ENCODE assay signal across 1 cellular context in the genomic region with DNA sequence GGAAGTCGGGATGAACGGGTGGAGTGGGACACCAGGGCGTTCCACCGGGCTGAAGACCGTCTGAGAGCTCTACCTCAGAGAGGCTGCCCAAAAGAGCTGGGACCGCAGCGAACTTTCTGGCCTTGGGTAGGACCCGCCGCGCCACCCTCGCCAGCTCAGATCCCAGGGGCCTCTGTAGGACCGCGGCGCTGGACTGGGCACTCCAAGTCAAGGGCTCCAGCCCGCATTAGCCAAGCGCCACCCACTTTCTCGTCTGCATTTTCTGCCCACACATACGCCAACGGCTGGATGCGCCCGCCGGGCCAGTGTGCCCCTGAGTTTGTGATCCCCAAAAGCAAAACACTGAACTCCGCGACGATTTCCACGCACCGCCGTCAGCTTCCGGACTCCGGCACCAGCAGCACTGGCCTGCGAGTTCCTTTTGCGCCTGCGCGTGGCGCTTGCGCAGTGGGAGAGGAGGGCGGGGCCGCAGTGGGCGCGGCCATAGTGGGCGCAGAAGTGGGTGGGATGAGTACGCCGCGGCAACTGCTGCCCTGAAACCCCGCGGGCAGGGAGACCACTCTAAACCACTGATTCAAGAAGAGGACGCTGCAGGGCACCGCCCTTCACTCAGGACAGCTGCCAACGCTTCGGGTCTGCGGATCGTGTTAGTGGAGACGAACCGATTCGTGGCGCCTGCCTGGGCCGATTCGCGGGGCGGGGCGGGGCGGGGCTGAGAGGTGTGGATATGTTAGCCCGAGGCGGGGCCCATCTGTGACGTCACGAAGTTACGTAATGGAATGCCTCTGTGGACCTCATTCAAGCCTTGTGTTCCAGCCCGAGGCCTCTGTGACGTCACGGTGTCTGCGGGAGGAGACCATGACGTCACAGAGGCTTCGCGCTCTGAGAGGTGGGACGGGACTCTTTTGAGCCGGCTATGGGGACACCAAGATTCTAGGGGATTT.
A peak's percentile ranks its signal among the peaks of the same experiment; 100 is the strongest.
TF ChIP-seq lines count a peak whose summit lies in the region.

No MANE protein-coding gene starts in this region.

TF ChIP-seq in HepG2, 621 proteins besides CTCF, POLR2A, EP300 and RAD21 (continued from another document and continues in another):
- TF ChIP-seq SIX1 (CRISPR knock-in tag; IDR thresholded peaks at IDR 0.05; ENCODE audit: borderline replicate concordance) (no peak), MLLT10 (CRISPR knock-in tag; IDR thresholded peaks at IDR 0.05) (no peak), ASH2L (IDR thresholded peaks at IDR 0.05; ENCODE audit: insufficient read length, low read depth, low read length) (peak; percentile 89), HMGA1 (CRISPR knock-in tag; conservative IDR thresholded peaks at IDR 0.05) (no peak), IRX3 (CRISPR knock-in tag; IDR thresholded peaks at IDR 0.05; ENCODE audit: borderline replicate concordance, low read depth) (no peak), ZNF33A (CRISPR knock-in tag; IDR thresholded peaks at IDR 0.05; ENCODE audit: borderline replicate concordance) (no peak), SETDB1 (CRISPR knock-in tag; IDR thresholded peaks at IDR 0.05; ENCODE audit: borderline replicate concordance) (no peak), MED8 (CRISPR knock-in tag; IDR thresholded peaks at IDR 0.05; ENCODE audit: insufficient replicate concordance) (peak; percentile 90), TGIF2 (CRISPR knock-in tag; IDR thresholded peaks at IDR 0.05) (0 out of 2 replicates have a peak, but pooled peaks have one; percentile 38), STAT5B (CRISPR knock-in tag; IDR thresholded peaks at IDR 0.05) (no peak), ZFP62 (CRISPR knock-in tag; IDR thresholded peaks at IDR 0.05) (no peak), ZNF260 (CRISPR knock-in tag; IDR thresholded peaks at IDR 0.05; ENCODE audit: borderline replicate concordance, low read depth) (no peak), PRMT3 (CRISPR knock-in tag; IDR thresholded peaks at IDR 0.05; ENCODE audit: borderline replicate concordance, low read depth) (no peak), SNAPC2 (CRISPR knock-in tag; IDR thresholded peaks at IDR 0.05) (0 out of 2 replicates have a peak, but pooled peaks have one; percentile 54), NCOA1 (CRISPR knock-in tag; IDR thresholded peaks at IDR 0.05) (no peak), ZBTB38 (CRISPR knock-in tag; IDR thresholded peaks at IDR 0.05) (peak; percentile 58), YEATS2 (CRISPR knock-in tag; IDR thresholded peaks at IDR 0.05; ENCODE audit: borderline replicate concordance) (peak; percentile 90; the same call in 1 of the 2 replicates), ZSCAN25 (CRISPR knock-in tag; IDR thresholded peaks at IDR 0.05) (no peak), SAFB2 (CRISPR knock-in tag; IDR thresholded peaks at IDR 0.05; ENCODE audit: borderline replicate concordance, low read depth) (peak; percentile 55; the same call in 1 of the 2 replicates), ZNF615 (CRISPR knock-in tag; IDR thresholded peaks at IDR 0.05; ENCODE audit: borderline replicate concordance) (0 out of 2 replicates have a peak, but pooled peaks have one; percentile 73), SMARCC2 (IDR thresholded peaks at IDR 0.05) (peak; percentile 100), ZIK1 (CRISPR knock-in tag; IDR thresholded peaks at IDR 0.05; ENCODE audit: borderline replicate concordance, low read depth) (no peak), PCBP2 (optimal IDR thresholded peaks at IDR 0.05; ENCODE audit: low read depth, low read length, poor library complexity, severe bottlenecking) (no peak), MEF2D (CRISPR knock-in tag; IDR thresholded peaks at IDR 0.05) (peak; percentile 80), ZNF326 (CRISPR knock-in tag; IDR thresholded peaks at IDR 0.05; ENCODE audit: borderline replicate concordance) (no peak), YEATS4 (CRISPR knock-in tag; IDR thresholded peaks at IDR 0.05; ENCODE audit: borderline replicate concordance) (peak; percentile 95), ARNTL (CRISPR knock-in tag; IDR thresholded peaks at IDR 0.05) (no peak), CC2D1A (CRISPR knock-in tag; IDR thresholded peaks at IDR 0.05) (0 out of 2 replicates have a peak, but pooled peaks have one; percentile 58), ZNF781 (CRISPR knock-in tag; IDR thresholded peaks at IDR 0.05; ENCODE audit: borderline replicate concordance, not compliant biosample characterization) (peak; percentile 93), TEAD2 (CRISPR knock-in tag; IDR thresholded peaks at IDR 0.05) (0 out of 2 replicates have a peak, but pooled peaks have one; percentile 17), ATRX (CRISPR knock-in tag; IDR thresholded peaks at IDR 0.05; ENCODE audit: borderline replicate concordance) (no peak), SP4 (CRISPR knock-in tag; IDR thresholded peaks at IDR 0.05) (peak; percentile 97), ZMYM4 (CRISPR knock-in tag; IDR thresholded peaks at IDR 0.05) (peak; percentile 92), ZFP90 (CRISPR knock-in tag; IDR thresholded peaks at IDR 0.05; ENCODE audit: borderline replicate concordance) (peak; percentile 45; the same call in 1 of the 2 replicates), SMARCE1 (IDR thresholded peaks at IDR 0.05; ENCODE audit: borderline replicate concordance) (no peak)
- TF ChIP-seq, protein P1, sequence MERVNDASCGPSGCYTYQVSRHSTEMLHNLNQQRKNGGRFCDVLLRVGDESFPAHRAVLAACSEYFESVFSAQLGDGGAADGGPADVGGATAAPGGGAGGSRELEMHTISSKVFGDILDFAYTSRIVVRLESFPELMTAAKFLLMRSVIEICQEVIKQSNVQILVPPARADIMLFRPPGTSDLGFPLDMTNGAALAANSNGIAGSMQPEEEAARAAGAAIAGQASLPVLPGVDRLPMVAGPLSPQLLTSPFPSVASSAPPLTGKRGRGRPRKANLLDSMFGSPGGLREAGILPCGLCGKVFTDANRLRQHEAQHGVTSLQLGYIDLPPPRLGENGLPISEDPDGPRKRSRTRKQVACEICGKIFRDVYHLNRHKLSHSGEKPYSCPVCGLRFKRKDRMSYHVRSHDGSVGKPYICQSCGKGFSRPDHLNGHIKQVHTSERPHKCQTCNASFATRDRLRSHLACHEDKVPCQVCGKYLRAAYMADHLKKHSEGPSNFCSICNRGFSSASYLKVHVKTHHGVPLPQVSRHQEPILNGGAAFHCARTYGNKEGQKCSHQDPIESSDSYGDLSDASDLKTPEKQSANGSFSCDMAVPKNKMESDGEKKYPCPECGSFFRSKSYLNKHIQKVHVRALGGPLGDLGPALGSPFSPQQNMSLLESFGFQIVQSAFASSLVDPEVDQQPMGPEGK (CRISPR knock-in tag; IDR thresholded peaks at IDR 0.05), result peak; percentile 54
- TF ChIP-seq, protein P2, sequence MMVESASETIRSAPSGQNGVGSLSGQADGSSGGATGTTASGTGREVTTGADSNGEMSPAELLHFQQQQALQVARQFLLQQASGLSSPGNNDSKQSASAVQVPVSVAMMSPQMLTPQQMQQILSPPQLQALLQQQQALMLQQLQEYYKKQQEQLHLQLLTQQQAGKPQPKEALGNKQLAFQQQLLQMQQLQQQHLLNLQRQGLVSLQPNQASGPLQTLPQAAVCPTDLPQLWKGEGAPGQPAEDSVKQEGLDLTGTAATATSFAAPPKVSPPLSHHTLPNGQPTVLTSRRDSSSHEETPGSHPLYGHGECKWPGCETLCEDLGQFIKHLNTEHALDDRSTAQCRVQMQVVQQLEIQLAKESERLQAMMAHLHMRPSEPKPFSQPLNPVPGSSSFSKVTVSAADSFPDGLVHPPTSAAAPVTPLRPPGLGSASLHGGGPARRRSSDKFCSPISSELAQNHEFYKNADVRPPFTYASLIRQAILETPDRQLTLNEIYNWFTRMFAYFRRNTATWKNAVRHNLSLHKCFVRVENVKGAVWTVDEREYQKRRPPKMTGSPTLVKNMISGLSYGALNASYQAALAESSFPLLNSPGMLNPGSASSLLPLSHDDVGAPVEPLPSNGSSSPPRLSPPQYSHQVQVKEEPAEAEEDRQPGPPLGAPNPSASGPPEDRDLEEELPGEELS (CRISPR knock-in tag; IDR thresholded peaks at IDR 0.05), result peak; percentile 54
- TF ChIP-seq, protein P3, sequence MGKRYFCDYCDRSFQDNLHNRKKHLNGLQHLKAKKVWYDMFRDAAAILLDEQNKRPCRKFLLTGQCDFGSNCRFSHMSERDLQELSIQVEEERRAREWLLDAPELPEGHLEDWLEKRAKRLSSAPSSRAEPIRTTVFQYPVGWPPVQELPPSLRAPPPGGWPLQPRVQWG (CRISPR knock-in tag; IDR thresholded peaks at IDR 0.05; ENCODE audit: borderline replicate concordance, low read depth), result no peak
- TF ChIP-seq, protein P4, sequence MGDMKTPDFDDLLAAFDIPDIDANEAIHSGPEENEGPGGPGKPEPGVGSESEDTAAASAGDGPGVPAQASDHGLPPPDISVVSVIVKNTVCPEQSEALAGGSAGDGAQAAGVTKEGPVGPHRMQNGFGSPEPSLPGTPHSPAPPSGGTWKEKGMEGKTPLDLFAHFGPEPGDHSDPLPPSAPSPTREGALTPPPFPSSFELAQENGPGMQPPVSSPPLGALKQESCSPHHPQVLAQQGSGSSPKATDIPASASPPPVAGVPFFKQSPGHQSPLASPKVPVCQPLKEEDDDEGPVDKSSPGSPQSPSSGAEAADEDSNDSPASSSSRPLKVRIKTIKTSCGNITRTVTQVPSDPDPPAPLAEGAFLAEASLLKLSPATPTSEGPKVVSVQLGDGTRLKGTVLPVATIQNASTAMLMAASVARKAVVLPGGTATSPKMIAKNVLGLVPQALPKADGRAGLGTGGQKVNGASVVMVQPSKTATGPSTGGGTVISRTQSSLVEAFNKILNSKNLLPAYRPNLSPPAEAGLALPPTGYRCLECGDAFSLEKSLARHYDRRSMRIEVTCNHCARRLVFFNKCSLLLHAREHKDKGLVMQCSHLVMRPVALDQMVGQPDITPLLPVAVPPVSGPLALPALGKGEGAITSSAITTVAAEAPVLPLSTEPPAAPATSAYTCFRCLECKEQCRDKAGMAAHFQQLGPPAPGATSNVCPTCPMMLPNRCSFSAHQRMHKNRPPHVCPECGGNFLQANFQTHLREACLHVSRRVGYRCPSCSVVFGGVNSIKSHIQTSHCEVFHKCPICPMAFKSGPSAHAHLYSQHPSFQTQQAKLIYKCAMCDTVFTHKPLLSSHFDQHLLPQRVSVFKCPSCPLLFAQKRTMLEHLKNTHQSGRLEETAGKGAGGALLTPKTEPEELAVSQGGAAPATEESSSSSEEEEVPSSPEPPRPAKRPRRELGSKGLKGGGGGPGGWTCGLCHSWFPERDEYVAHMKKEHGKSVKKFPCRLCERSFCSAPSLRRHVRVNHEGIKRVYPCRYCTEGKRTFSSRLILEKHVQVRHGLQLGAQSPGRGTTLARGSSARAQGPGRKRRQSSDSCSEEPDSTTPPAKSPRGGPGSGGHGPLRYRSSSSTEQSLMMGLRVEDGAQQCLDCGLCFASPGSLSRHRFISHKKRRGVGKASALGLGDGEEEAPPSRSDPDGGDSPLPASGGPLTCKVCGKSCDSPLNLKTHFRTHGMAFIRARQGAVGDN (CRISPR knock-in tag; IDR thresholded peaks at IDR 0.05), result peak; percentile 94
- TF ChIP-seq, protein P5, sequence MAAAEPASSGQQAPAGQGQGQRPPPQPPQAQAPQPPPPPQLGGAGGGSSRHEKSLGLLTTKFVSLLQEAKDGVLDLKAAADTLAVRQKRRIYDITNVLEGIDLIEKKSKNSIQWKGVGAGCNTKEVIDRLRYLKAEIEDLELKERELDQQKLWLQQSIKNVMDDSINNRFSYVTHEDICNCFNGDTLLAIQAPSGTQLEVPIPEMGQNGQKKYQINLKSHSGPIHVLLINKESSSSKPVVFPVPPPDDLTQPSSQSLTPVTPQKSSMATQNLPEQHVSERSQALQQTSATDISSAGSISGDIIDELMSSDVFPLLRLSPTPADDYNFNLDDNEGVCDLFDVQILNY (CRISPR knock-in tag; conservative IDR thresholded peaks at IDR 0.05), result no peak; the same call in 1 of the 2 replicates
- TF ChIP-seq, protein P6, sequence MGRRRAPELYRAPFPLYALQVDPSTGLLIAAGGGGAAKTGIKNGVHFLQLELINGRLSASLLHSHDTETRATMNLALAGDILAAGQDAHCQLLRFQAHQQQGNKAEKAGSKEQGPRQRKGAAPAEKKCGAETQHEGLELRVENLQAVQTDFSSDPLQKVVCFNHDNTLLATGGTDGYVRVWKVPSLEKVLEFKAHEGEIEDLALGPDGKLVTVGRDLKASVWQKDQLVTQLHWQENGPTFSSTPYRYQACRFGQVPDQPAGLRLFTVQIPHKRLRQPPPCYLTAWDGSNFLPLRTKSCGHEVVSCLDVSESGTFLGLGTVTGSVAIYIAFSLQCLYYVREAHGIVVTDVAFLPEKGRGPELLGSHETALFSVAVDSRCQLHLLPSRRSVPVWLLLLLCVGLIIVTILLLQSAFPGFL (CRISPR knock-in tag; IDR thresholded peaks at IDR 0.05), result no peak; the same call in 1 of the 2 replicates
- TF ChIP-seq, protein P7, sequence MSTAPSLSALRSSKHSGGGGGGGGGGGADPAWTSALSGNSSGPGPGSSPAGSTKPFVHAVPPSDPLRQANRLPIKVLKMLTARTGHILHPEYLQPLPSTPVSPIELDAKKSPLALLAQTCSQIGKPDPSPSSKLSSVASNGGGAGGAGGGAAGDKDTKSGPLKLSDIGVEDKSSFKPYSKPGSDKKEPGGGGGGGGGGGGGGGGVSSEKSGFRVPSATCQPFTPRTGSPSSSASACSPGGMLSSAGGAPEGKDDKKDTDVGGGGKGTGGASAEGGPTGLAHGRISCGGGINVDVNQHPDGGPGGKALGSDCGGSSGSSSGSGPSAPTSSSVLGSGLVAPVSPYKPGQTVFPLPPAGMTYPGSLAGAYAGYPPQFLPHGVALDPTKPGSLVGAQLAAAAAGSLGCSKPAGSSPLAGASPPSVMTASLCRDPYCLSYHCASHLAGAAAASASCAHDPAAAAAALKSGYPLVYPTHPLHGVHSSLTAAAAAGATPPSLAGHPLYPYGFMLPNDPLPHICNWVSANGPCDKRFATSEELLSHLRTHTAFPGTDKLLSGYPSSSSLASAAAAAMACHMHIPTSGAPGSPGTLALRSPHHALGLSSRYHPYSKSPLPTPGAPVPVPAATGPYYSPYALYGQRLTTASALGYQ (CRISPR knock-in tag; IDR thresholded peaks at IDR 0.05), result peak; percentile 78
- TF ChIP-seq, protein P8, sequence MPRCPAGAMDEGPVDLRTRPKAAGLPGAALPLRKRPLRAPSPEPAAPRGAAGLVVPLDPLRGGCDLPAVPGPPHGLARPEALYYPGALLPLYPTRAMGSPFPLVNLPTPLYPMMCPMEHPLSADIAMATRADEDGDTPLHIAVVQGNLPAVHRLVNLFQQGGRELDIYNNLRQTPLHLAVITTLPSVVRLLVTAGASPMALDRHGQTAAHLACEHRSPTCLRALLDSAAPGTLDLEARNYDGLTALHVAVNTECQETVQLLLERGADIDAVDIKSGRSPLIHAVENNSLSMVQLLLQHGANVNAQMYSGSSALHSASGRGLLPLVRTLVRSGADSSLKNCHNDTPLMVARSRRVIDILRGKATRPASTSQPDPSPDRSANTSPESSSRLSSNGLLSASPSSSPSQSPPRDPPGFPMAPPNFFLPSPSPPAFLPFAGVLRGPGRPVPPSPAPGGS (CRISPR knock-in tag; IDR thresholded peaks at IDR 0.05), result peak; percentile 57; the same call in 1 of the 2 replicates
- TF ChIP-seq, protein P9, sequence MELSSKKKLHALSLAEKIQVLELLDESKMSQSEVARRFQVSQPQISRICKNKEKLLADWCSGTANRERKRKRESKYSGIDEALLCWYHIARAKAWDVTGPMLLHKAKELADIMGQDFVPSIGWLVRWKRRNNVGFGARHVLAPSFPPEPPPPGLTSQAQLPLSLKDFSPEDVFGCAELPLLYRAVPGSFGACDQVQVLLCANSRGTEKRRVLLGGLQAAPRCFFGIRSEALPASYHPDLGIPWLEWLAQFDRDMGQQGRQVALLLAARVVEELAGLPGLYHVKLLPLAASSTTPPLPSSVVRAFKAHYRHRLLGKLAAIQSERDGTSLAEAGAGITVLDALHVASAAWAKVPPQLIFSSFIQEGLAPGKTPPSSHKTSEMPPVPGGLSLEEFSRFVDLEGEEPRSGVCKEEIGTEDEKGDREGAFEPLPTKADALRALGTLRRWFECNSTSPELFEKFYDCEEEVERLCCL (CRISPR knock-in tag; IDR thresholded peaks at IDR 0.05; ENCODE audit: borderline replicate concordance), result peak; percentile 64; the same call in 1 of the 2 replicates
